In genomic region chr7:5779108-5779507, GRCh38 we compare ENCODE assay signal across 17 cellular contexts. TPM values are rescaled to one million over a fixed set of nuclear protein-coding genes. Genes with fewer than 3 reads are reported as not detected.
DNase-seq lines count a peak whose midpoint lies in the region; ATAC-seq, FAIRE-seq and TF ChIP-seq lines count a peak whose summit lies in the region.
"Had no signal": no experiment of that assay in that cellular context is flagged by ENCODE, and none has a peak within 500 bp of the region (broad histone marks: within the 10 kb centered on the region; RNA-seq: fewer than 3 reads in every experiment).

No MANE protein-coding gene starts in this region.

- H3K79me2 ChIP-seq in SK-N-SH (ENCODE audit: insufficient read depth): peaks cover 70% of the 10 kb centered on the region
- peaks cover 68% of the 10 kb centered on the region for H3K79me2 ChIP-seq in astrocyte (ENCODE audit: insufficient read depth, low read length)

- peaks cover 7 to 31% of the 10 kb centered on the region in 2 experiments for H3K36me3 ChIP-seq in SK-N-SH (replicated peaks in 1 of 2; ENCODE audit: control insufficient read depth in 1 of 2, insufficient read depth in 2 of 2, low read length in 1 of 2)
- H3K36me3 ChIP-seq in astrocyte (ENCODE audit: insufficient read depth, low read length): peaks cover 7% of the 10 kb centered on the region
- H3K36me3 ChIP-seq: suprapubic skin had no signal

- H3K4me1 Mint-ChIP-seq in HFFc6 (ENCODE audit: low read depth): peaks cover 52% of the 10 kb centered on the region
- peaks cover 23% of the 10 kb centered on the region for H3K4me1 Mint-ChIP-seq in astrocyte (ENCODE audit: low read depth, unreplicated experiment)
- peaks cover 23% of the 10 kb centered on the region for H3K4me1 Mint-ChIP-seq in nephron

- H3K9me3 ChIP-seq in SK-N-SH (no peaks in the 10 kb centered on the region), astrocyte (ENCODE audit: insufficient read depth, low read depth, low read length) (no peaks in the 10 kb centered on the region)
- H3K9me3 ChIP-seq: heart left ventricle, neutrophil, spleen, suprapubic skin had no signal

- DNase-seq in SK-N-SH: no peak
- DNase-seq in HFFc6: no peak
- no peak for DNase-seq in astrocyte (ENCODE audit: low read depth)
- no peak for DNase-seq in GM19240 (ENCODE audit: insufficient read length, low spot score)
- no peak for DNase-seq in mesenteric fat pad (ENCODE audit: low spot score)
- no peak for DNase-seq in DMS153 treated with DMSO at 0.1 percent for 48 hours (lab: John Stamatoyannopoulos, UW; ENCODE audit: unreplicated experiment)
- DNase-seq: activated naive CD4-positive, alpha-beta T cell treated with anti-CD3 and anti-CD28 coated beads for 36 hours; heart left ventricle; left cardiac atrium; NCI-H1092 treated with DMSO at 0.1 percent for 48 hours; NCI-H2227 treated with DMSO at 0.1 percent for 48 hours; spleen had no signal

- H3K27ac ChIP-seq in SK-N-SH (ENCODE audit: low read depth in 2 of 2, low read length in 1 of 2): no peak overlapping the region
- no peak overlapping the region for H3K27ac ChIP-seq in astrocyte (ENCODE audit: low read depth, low read length)
- H3K27ac ChIP-seq: heart left ventricle, neutrophil, spleen, suprapubic skin had no signal

- CTCF ChIA-PET in SK-N-SH (lab: Yijun Ruan, JAX): no interaction called here

- peaks cover 5 to 6% of the 10 kb centered on the region in 2 experiments; a peak in 2 of 4 replicates for H3K4me1 ChIP-seq in SK-N-SH (ENCODE audit: control insufficient read depth in 1 of 2, insufficient read depth in 2 of 2, low read depth in 1 of 2, low read length in 1 of 2)
- peaks cover 21% of the 10 kb centered on the region for H3K4me1 ChIP-seq in astrocyte (ENCODE audit: insufficient read depth, low read length)

- H3K9ac ChIP-seq in SK-N-SH (no peak overlapping the region), astrocyte (ENCODE audit: low read length) (no peak overlapping the region)

- H4K20me1 ChIP-seq in SK-N-SH (ENCODE audit: insufficient read depth): peaks cover 58% of the 10 kb centered on the region
- peaks cover 55% of the 10 kb centered on the region for H4K20me1 ChIP-seq in astrocyte (ENCODE audit: insufficient read depth, low read length)

- peak overlapping the region; percentile 92; the same call in 1 of the 2 replicates for H3K4me2 ChIP-seq in SK-N-SH
- H3K4me2 ChIP-seq in astrocyte (ENCODE audit: low read length): peak overlapping the region; percentile 30

- no peak overlapping the region for H3K4me3 ChIP-seq in SK-N-SH (ENCODE audit: low read depth in 2 of 2, low read length in 1 of 2)
- H3K4me3 ChIP-seq in astrocyte (ENCODE audit: insufficient read depth, low read depth, low read length): no peak overlapping the region

- H3K27ac Mint-ChIP-seq in HFFc6 (peak overlapping the region; percentile 16; the same call in 1 of the 2 replicates), astrocyte (ENCODE audit: unreplicated experiment) (no peak overlapping the region), nephron (peak overlapping the region in 2 of 3 experiments; percentile 51 to 62)
- H3K27ac Mint-ChIP-seq: activated naive CD4-positive, alpha-beta T cell treated with anti-CD3 and anti-CD28 coated beads for 36 hours had no signal

- H3K9me3 Mint-ChIP-seq in HFFc6: no peaks in the 10 kb centered on the region
- H3K9me3 Mint-ChIP-seq in astrocyte (ENCODE audit: unreplicated experiment): no peaks in the 10 kb centered on the region
- peaks cover 3% of the 10 kb centered on the region for H3K9me3 Mint-ChIP-seq in nephron
- H3K9me3 Mint-ChIP-seq: activated naive CD4-positive, alpha-beta T cell treated with anti-CD3 and anti-CD28 coated beads for 36 hours had no signal

- TF ChIP-seq CTCF in SK-N-SH (IDR thresholded peaks at IDR 0.05): no peak
- TF ChIP-seq CTCF in HFFc6 (IDR thresholded peaks at IDR 0.05): no peak
- TF ChIP-seq CTCF in astrocyte (IDR thresholded peaks at IDR 0.05; ENCODE audit: insufficient read depth, low read depth, low read length): no peak
- TF ChIP-seq CTCF in nephron (IDR thresholded peaks at IDR 0.05; ENCODE audit: unreplicated experiment in 3 of 3): no peak

- POLR2A ChIA-PET in SK-N-SH (lab: Yijun Ruan, JAX): interaction anchor here (1.7 kb wide), 1 partner anchor 44 kb away, joined by 5 read pairs; no protein-coding TSS in a partner anchor

- TF ChIP-seq EP300 in SK-N-SH (IDR thresholded peaks at IDR 0.05; ENCODE audit: borderline replicate concordance in 1 of 2, low read depth in 1 of 2, low read length in 1 of 2): no peak

- no peak for FAIRE-seq in astrocyte (lab: Jason Lieb, UNC)
- FAIRE-seq: A204.1 had no signal

- H3K36me3 Mint-ChIP-seq in HFFc6 (ENCODE audit: low read depth): peaks cover 15% of the 10 kb centered on the region
- H3K36me3 Mint-ChIP-seq in astrocyte (ENCODE audit: low read depth, unreplicated experiment): peaks cover 11% of the 10 kb centered on the region
- H3K36me3 Mint-ChIP-seq in nephron (ENCODE audit: low read depth): peaks cover 14% of the 10 kb centered on the region

- 85% methylated on average over 4 of the region's 4 CpGs for WGBS in SK-N-SH (ENCODE audit: low lambda C conversion rate)

- H3F3A ChIP-seq in SK-N-SH (replicated peaks; ENCODE audit: insufficient read depth): peaks cover 15% of the 10 kb centered on the region

- H3K27me3 Mint-ChIP-seq in HFFc6 (ENCODE audit: insufficient read depth) (no peaks in the 10 kb centered on the region), astrocyte (ENCODE audit: low read depth, unreplicated experiment) (no peaks in the 10 kb centered on the region), nephron (ENCODE audit: low read depth) (no peaks in the 10 kb centered on the region)

- no peak for ATAC-seq in SK-N-SH treated with all-trans-retinoic acid at 6 μM for 48 hours
- ATAC-seq: heart left ventricle, left cardiac atrium had no signal

- H3K27me3 ChIP-seq in SK-N-SH (ENCODE audit: insufficient read depth): no peaks in the 10 kb centered on the region
- no peaks in the 10 kb centered on the region for H3K27me3 ChIP-seq in astrocyte (ENCODE audit: insufficient read depth, low read length)
- H3K27me3 ChIP-seq: heart left ventricle, neutrophil, spleen, suprapubic skin had no signal

- no peaks in the 10 kb centered on the region for H3K9me2 ChIP-seq in SK-N-SH

- no peak for TF ChIP-seq RAD21 in SK-N-SH (IDR thresholded peaks at IDR 0.05; ENCODE audit: low read length)

- H3K4me3 Mint-ChIP-seq in HFFc6 (peak overlapping the region; percentile 44), astrocyte (ENCODE audit: unreplicated experiment) (peak overlapping the region; percentile 66), nephron (peak overlapping the region; percentile 57 to 79 (median 77))

- H2AFZ ChIP-seq in SK-N-SH (ENCODE audit: low read depth) (no peak overlapping the region), astrocyte (ENCODE audit: low read depth, low read length) (no peak overlapping the region)

TF ChIP-seq in SK-N-SH, 30 proteins besides CTCF, POLR2A, EP300 and RAD21 (continues in another document):
- no peak for TF ChIP-seq FOXJ3 (CRISPR knock-in tag; IDR thresholded peaks at IDR 0.05)
- TF ChIP-seq TAF1 (IDR thresholded peaks at IDR 0.05; ENCODE audit: borderline replicate concordance, low read depth, low read length): no peak
- TF ChIP-seq RCOR1 (IDR thresholded peaks at IDR 0.05; ENCODE audit: low read length): no peak
- TF ChIP-seq SIN3A (IDR thresholded peaks at IDR 0.05; ENCODE audit: borderline replicate concordance, low read depth, low read length): no peak
- no peak for TF ChIP-seq NFIC (IDR thresholded peaks at IDR 0.05; ENCODE audit: borderline replicate concordance)
- no peak for TF ChIP-seq GATA2 (CRISPR knock-in tag; IDR thresholded peaks at IDR 0.05)
- no peak for TF ChIP-seq GABPA (IDR thresholded peaks at IDR 0.05; ENCODE audit: low read depth)
- TF ChIP-seq SMC3 (IDR thresholded peaks at IDR 0.05; ENCODE audit: low read depth, low read length): no peak
- no peak for TF ChIP-seq NRF1 (IDR thresholded peaks at IDR 0.05; ENCODE audit: low read depth, low read length)

TF ChIP-seq in SK-N-SH treated with all-trans-retinoic acid at 6 μM for 48 hours, 23 proteins besides CTCF, POLR2A, EP300 and RAD21:
- TF ChIP-seq ZNF8 (CRISPR knock-in tag; IDR thresholded peaks at IDR 0.05): no peak
- no peak for TF ChIP-seq SNAI2 (CRISPR knock-in tag; IDR thresholded peaks at IDR 0.05)
- no peak for TF ChIP-seq ZFP30 (CRISPR knock-in tag; IDR thresholded peaks at IDR 0.05)
TF ChIP-seq in SK-N-SH treated with all-trans-retinoic acid at 6 μM for 48 hours: peak in this region for 0.

RNA-seq across cellular contexts. Expression of gene RNF216, which starts 2.4 kb away (rescaled TPM):
- polyA plus RNA-seq in SK-N-SH (2012; rRNA removed): 29.5 and 32.1 TPM in 2 replicates
- 21.7 and 23.4 TPM in 2 replicates for polyA plus RNA-seq in SK-N-SH (2012; cell fraction: cytosol; rRNA removed)
- 53.3 and 54.4 TPM in 2 replicates for polyA plus RNA-seq in SK-N-SH (2012; cell fraction: nucleus; rRNA removed)
- 10 to 100 TPM; 30.5 to 34.5 (median 32.2) TPM for total RNA-seq in HFFc6 (2021; fragmentation: NEBNext Ultra II Directional; extraction: Animal tissue kit (Norgen Biotek cat#: 25700))
- total RNA-seq in astrocyte (45.1 and 46.8 TPM in 2 replicates), mesenteric fat pad (33.8 TPM)
